23 cellular contexts compared by ENCODE assay signal in genomic region chr2:16114836-16115235, GRCh38.
DNase-seq lines count a peak whose midpoint lies in the region; ATAC-seq and TF ChIP-seq lines count a peak whose summit lies in the region.
"Had no signal": no experiment of that assay in that cellular context is flagged by ENCODE, and none has a peak within 500 bp of the region (broad histone marks: within the 10 kb centered on the region; RNA-seq: fewer than 3 reads in every experiment).

No MANE protein-coding gene starts in this region.

- no peaks in the 10 kb centered on the region for H3K9me2 ChIP-seq in hepatocyte (replicated peaks; ENCODE audit: insufficient read depth)

- H2AFZ ChIP-seq in hepatocyte, result no peak overlapping the region
- H2AFZ ChIP-seq: GM23248 had no signal

- no peaks in the 10 kb centered on the region for H3K9me3 ChIP-seq in hepatocyte (ENCODE audit: low read depth)
- H3K9me3 ChIP-seq in mucosa of descending colon, result no peaks in the 10 kb centered on the region
- H3K9me3 ChIP-seq in transverse colon, result no peaks in the 10 kb centered on the region
- H3K9me3 ChIP-seq: BLaER1, SJSA1 had no signal

- ATAC-seq in mucosa of descending colon (peak; percentile 96), HG03571 (IDR thresholded peaks at IDR 0.05; ENCODE audit: unreplicated experiment) (no peak)
- no peak for ATAC-seq in naive thymus-derived CD8-positive, alpha-beta T cell
- ATAC-seq: CD8-positive, alpha-beta T cell; GM12878 had no signal

- no peak overlapping the region for H3K4me3 Mint-ChIP-seq in naive thymus-derived CD8-positive, alpha-beta T cell
- H3K4me3 Mint-ChIP-seq: CD8-positive, alpha-beta T cell had no signal

- DNase-seq in NCI-H526 (lab: John Stamatoyannopoulos, UW) (peak; percentile 100), NCI-H526 treated with DMSO at 0.1 percent for 48 hours (lab: John Stamatoyannopoulos, UW) (no peak), hepatocyte (ENCODE audit: low spot score) (peak; percentile 71), mucosa of descending colon (peak; percentile 71 to 82 (median 80)), transverse colon (peak; percentile 77), NCI-H187 treated with DMSO at 0.1 percent for 48 hours (lab: John Stamatoyannopoulos, UW) (no peak)
- no peak for DNase-seq in naive thymus-derived CD8-positive, alpha-beta T cell
- DNase-seq: 8988T; CD8-positive, alpha-beta T cell; DND-41; GM23248; IMR-90; Karpas-422; MM.1S; NCI-H1105; NCI-H1694 treated with DMSO at 0.1 percent for 48 hours; NCI-H226; NCI-H69; NK-92 treated with Interleukin-12 subunit alpha and Interleukin-12 subunit beta, amount 100 ng/mL, for 24 hours had no signal

- H3K27me3 Mint-ChIP-seq in naive thymus-derived CD8-positive, alpha-beta T cell, result peaks cover 0 to 1% (median 0%) of the 10 kb centered on the region in 5 donors

- no peak overlapping the region for H3K27ac Mint-ChIP-seq in naive thymus-derived CD8-positive, alpha-beta T cell
- H3K27ac Mint-ChIP-seq: CD8-positive, alpha-beta T cell had no signal

- no peak for TF ChIP-seq EP300 in transverse colon (IDR thresholded peaks at IDR 0.05; ENCODE audit: low read depth)

- no peaks in the 10 kb centered on the region for H4K20me1 ChIP-seq in hepatocyte (ENCODE audit: insufficient read depth, poor library complexity, severe bottlenecking)
- H4K20me1 ChIP-seq: BLaER1 had no signal

- H3K36me3 ChIP-seq in hepatocyte (replicated peaks; ENCODE audit: insufficient read depth, low read depth) (no peaks in the 10 kb centered on the region), mucosa of descending colon (ENCODE audit: low read depth) (no peaks in the 10 kb centered on the region), transverse colon (no peaks in the 10 kb centered on the region)
- H3K36me3 ChIP-seq: BLaER1, SJSA1 had no signal

- H3K4me1 Mint-ChIP-seq in naive thymus-derived CD8-positive, alpha-beta T cell, result no peaks in the 10 kb centered on the region

- H3K9me3 Mint-ChIP-seq in naive thymus-derived CD8-positive, alpha-beta T cell, result no peaks in the 10 kb centered on the region
- H3K9me3 Mint-ChIP-seq: CD8-positive, alpha-beta T cell had no signal

- H3K27ac ChIP-seq in hepatocyte, result peak overlapping the region; percentile 69
- H3K27ac ChIP-seq in transverse colon, result peak overlapping the region; percentile 53 to 66 (median 58)
- H3K27ac ChIP-seq: BLaER1, GM23248, SJSA1 had no signal

- H3K36me3 Mint-ChIP-seq in naive thymus-derived CD8-positive, alpha-beta T cell, result no peaks in the 10 kb centered on the region
- H3K36me3 Mint-ChIP-seq: CD8-positive, alpha-beta T cell had no signal

- H3K4me2 ChIP-seq in hepatocyte, result no peak overlapping the region
- H3K4me2 ChIP-seq: BLaER1 had no signal

- H3K4me3 ChIP-seq in hepatocyte (no peak overlapping the region), mucosa of descending colon (no peak overlapping the region), transverse colon (no peak overlapping the region)
- H3K4me3 ChIP-seq: BLaER1, GM12878, GM23248, SJSA1 had no signal

- TF ChIP-seq CTCF in hepatocyte (IDR thresholded peaks at IDR 0.05; ENCODE audit: poor library complexity), result no peak
- TF ChIP-seq CTCF in mucosa of descending colon (IDR thresholded peaks at IDR 0.05), result no peak
- no peak for TF ChIP-seq CTCF in transverse colon (IDR thresholded peaks at IDR 0.05)

- H3K4me1 ChIP-seq in hepatocyte (ENCODE audit: insufficient read depth) (peaks cover 17% of the 10 kb centered on the region), mucosa of descending colon (ENCODE audit: low read depth) (peaks cover 5% of the 10 kb centered on the region), transverse colon (peaks cover 3 to 13% (median 8%) of the 10 kb centered on the region in 4 donors)
- H3K4me1 ChIP-seq: SJSA1 had no signal

- H3K27me3 ChIP-seq in hepatocyte, result no peaks in the 10 kb centered on the region
- no peaks in the 10 kb centered on the region for H3K27me3 ChIP-seq in transverse colon
- H3K27me3 ChIP-seq: BLaER1, SJSA1 had no signal

- TF ChIP-seq POLR2A in transverse colon (IDR thresholded peaks at IDR 0.05), result no peak

- 39% methylated on average over 8 of the region's 8 CpGs for WGBS in hepatocyte (ENCODE audit: low lambda C conversion rate, missing lambda C conversion rate)
- WGBS in transverse colon (ENCODE audit: low coverage in 1 of 2), 2 donors, result 55% methylated on average over 8 of the region's 8 CpGs; no CpG with 5 or more reads in 1 of the 2 donors

- POLR2A ChIA-PET in naive thymus-derived CD8-positive, alpha-beta T cell (lab: Charles Lee), result no interaction called here

- no peaks in the 10 kb centered on the region for H3K79me2 ChIP-seq in hepatocyte

- intact Hi-C loops in mucosa of descending colon (cut with DNase I, micrococcal nuclease), result no loop called here
- intact Hi-C loops in transverse colon (cut with DNase I; ENCODE audit: low total_unique reads), result no loop called here

- in situ Hi-C loops in transverse colon (cut with MboI; ENCODE audit: low pct_ligation_motif_present in 1 of 4, low pct_unique_long_range_greater_than_20kb in 1 of 4, low sequenced_read_pairs in 3 of 4), result no loop called here

Comparison
In these comparisons a context has a peak if more than half of its experiments do, and no peak if none do; other contexts are left out.
1. DNase-seq: peak in NCI-H526 (2 of 2), hepatocyte (single experiment), mucosa of descending colon (3 of 3) and transverse colon (single experiment); none in NCI-H526 treated with DMSO at 0.1 percent for 48 hours (single experiment), NCI-H187 treated with DMSO at 0.1 percent for 48 hours (single experiment) and naive thymus-derived CD8-positive, alpha-beta T cell (0 of 10).